Comparison of ENCODE assay signal across 13 cellular contexts in genomic region chr6:155524249-155524651, GRCh38.
DNase-seq lines count a peak whose midpoint lies in the region; ATAC-seq, FAIRE-seq and TF ChIP-seq lines count a peak whose summit lies in the region.
"Had no signal": no experiment of that assay in that cellular context is flagged by ENCODE, and none has a peak within 500 bp of the region (broad histone marks: within the 10 kb centered on the region; RNA-seq: fewer than 3 reads in every experiment).

No MANE protein-coding gene starts in this region.

- peak; percentile 28 for DNase-seq in activated CD8-positive, alpha-beta T cell treated with anti-CD3 and anti-CD28 coated beads for 36 hours
- no peak for DNase-seq in activated CD8-positive, alpha-beta T cell treated with anti-CD3 and anti-CD28 coated beads, Interleukin-2, amount 10 ng/mL, durations not matched to agents 7 days and 5 days
- DNase-seq in NOMO-1 (lab: John Stamatoyannopoulos, UW; ENCODE audit: unreplicated experiment in 2 of 2) = peak; percentile 50 to 64
- DNase-seq in bronchial epithelial cell (ENCODE audit: low read depth) = peak; percentile 87
- peak; percentile 62 for DNase-seq in skeletal muscle cell (ENCODE audit: low read depth)
- no peak for DNase-seq in hepatocyte (ENCODE audit: low spot score)
- DNase-seq in 8988T = no peak
- DNase-seq: activated naive CD8-positive, alpha-beta T cell treated with anti-CD3 and anti-CD28 coated beads, Interleukin-2, amount 10 ng/mL, durations not matched to agents 7 days and 5 days; NCI-H446 treated with DMSO at 0.1 percent for 48 hours; T-helper 2 cell had no signal

- no peaks in the 10 kb centered on the region for H3K36me3 ChIP-seq in bronchial epithelial cell (ENCODE audit: control insufficient read depth, insufficient read depth, low read length)
- H3K36me3 ChIP-seq in hepatocyte (replicated peaks; ENCODE audit: insufficient read depth, low read depth) = no peaks in the 10 kb centered on the region
- H3K36me3 ChIP-seq: neutrophil had no signal

- H4K20me1 ChIP-seq in hepatocyte (ENCODE audit: insufficient read depth, poor library complexity, severe bottlenecking) = no peaks in the 10 kb centered on the region

- H3K9me2 ChIP-seq in hepatocyte (replicated peaks; ENCODE audit: insufficient read depth) = no peaks in the 10 kb centered on the region

- peaks cover 36% of the 10 kb centered on the region for H3K4me1 Mint-ChIP-seq in activated CD8-positive, alpha-beta T cell treated with anti-CD3 and anti-CD28 coated beads for 36 hours (ENCODE audit: low read depth)
- H3K4me1 Mint-ChIP-seq in activated CD8-positive, alpha-beta T cell treated with anti-CD3 and anti-CD28 coated beads, Interleukin-2, amount 10 ng/mL, durations not matched to agents 7 days and 5 days (ENCODE audit: low read depth) = peaks cover 6% of the 10 kb centered on the region

- H3K4me3 Mint-ChIP-seq in activated CD8-positive, alpha-beta T cell treated with anti-CD3 and anti-CD28 coated beads for 36 hours = no peak overlapping the region
- H3K4me3 Mint-ChIP-seq in activated CD8-positive, alpha-beta T cell treated with anti-CD3 and anti-CD28 coated beads, Interleukin-2, amount 10 ng/mL, durations not matched to agents 7 days and 5 days = no peak overlapping the region
- H3K4me3 Mint-ChIP-seq: activated naive CD8-positive, alpha-beta T cell treated with anti-CD3 and anti-CD28 coated beads, Interleukin-2, amount 10 ng/mL, durations not matched to agents 7 days and 5 days had no signal

- H3K9me3 ChIP-seq in hepatocyte (ENCODE audit: low read depth) = no peaks in the 10 kb centered on the region
- H3K9me3 ChIP-seq: neutrophil had no signal

- whole genome bisulfite sequencing in hepatocyte (ENCODE audit: low lambda C conversion rate, missing lambda C conversion rate) = 96% methylated on average over 2 of the region's 2 CpGs

- H3K36me3 Mint-ChIP-seq in activated CD8-positive, alpha-beta T cell treated with anti-CD3 and anti-CD28 coated beads for 36 hours (ENCODE audit: low read depth) = no peaks in the 10 kb centered on the region
- no peaks in the 10 kb centered on the region for H3K36me3 Mint-ChIP-seq in activated CD8-positive, alpha-beta T cell treated with anti-CD3 and anti-CD28 coated beads, Interleukin-2, amount 10 ng/mL, durations not matched to agents 7 days and 5 days (ENCODE audit: low read depth)

- TF ChIP-seq CTCF in activated CD8-positive, alpha-beta T cell treated with anti-CD3 and anti-CD28 coated beads for 36 hours (IDR thresholded peaks at IDR 0.05) = no peak
- no peak for TF ChIP-seq CTCF in bronchial epithelial cell (IDR thresholded peaks at IDR 0.05; ENCODE audit: insufficient read depth, low read length, severe bottlenecking)
- TF ChIP-seq CTCF in hepatocyte (IDR thresholded peaks at IDR 0.05; ENCODE audit: poor library complexity) = no peak

- no peak overlapping the region for H2AFZ ChIP-seq in hepatocyte

- no peaks in the 10 kb centered on the region for H3K4me1 ChIP-seq in hepatocyte (ENCODE audit: insufficient read depth)

- no peaks in the 10 kb centered on the region for H3K27me3 Mint-ChIP-seq in activated CD8-positive, alpha-beta T cell treated with anti-CD3 and anti-CD28 coated beads for 36 hours
- H3K27me3 Mint-ChIP-seq in activated CD8-positive, alpha-beta T cell treated with anti-CD3 and anti-CD28 coated beads, Interleukin-2, amount 10 ng/mL, durations not matched to agents 7 days and 5 days (ENCODE audit: low read depth) = no peaks in the 10 kb centered on the region
- H3K27me3 Mint-ChIP-seq: activated naive CD8-positive, alpha-beta T cell treated with anti-CD3 and anti-CD28 coated beads, Interleukin-2, amount 10 ng/mL, durations not matched to agents 7 days and 5 days had no signal

- no peak overlapping the region for H3K4me3 ChIP-seq in bronchial epithelial cell (ENCODE audit: low read depth, low read length)
- no peak overlapping the region for H3K4me3 ChIP-seq in skeletal muscle cell (ENCODE audit: low read depth, low read length)
- no peak overlapping the region for H3K4me3 ChIP-seq in hepatocyte

- H3K4me2 ChIP-seq in hepatocyte = no peak overlapping the region

- CTCF ChIA-PET in activated CD8-positive, alpha-beta T cell treated with anti-CD3 and anti-CD28 coated beads for 36 hours (lab: Charles Lee) = interaction anchor here (1.1 to 1.2 kb wide), 2 partner anchors 11 to 117 kb away, joined by 3 read pairs; no protein-coding TSS in a partner anchor
- CTCF ChIA-PET in activated CD8-positive, alpha-beta T cell treated with anti-CD3 and anti-CD28 coated beads, Interleukin-2, amount 10 ng/mL, durations not matched to agents 7 days and 5 days (lab: Charles Lee) = interaction anchor here (1.7 kb wide), 1 partner anchor 195 kb away, joined by 4 read pairs; no protein-coding TSS in a partner anchor

- intact Hi-C loops in activated CD8-positive, alpha-beta T cell treated with anti-CD3 and anti-CD28 coated beads for 36 hours (cut with micrococcal nuclease) = loop anchor here (10.0 kb wide), 1 partner anchor 349 kb away; no protein-coding TSS in a partner anchor

- POLR2A ChIA-PET in activated CD8-positive, alpha-beta T cell treated with anti-CD3 and anti-CD28 coated beads for 36 hours (lab: Charles Lee) = interaction anchor here (1.0 to 1.4 kb wide), 2 partner anchors 9 to 92 kb away, joined by 3 to 4 read pairs; no protein-coding TSS in a partner anchor
- POLR2A ChIA-PET in activated CD8-positive, alpha-beta T cell treated with anti-CD3 and anti-CD28 coated beads, Interleukin-2, amount 10 ng/mL, durations not matched to agents 7 days and 5 days (lab: Charles Lee) = no interaction called here

- peak overlapping the region; percentile 72 for H3K27ac Mint-ChIP-seq in activated CD8-positive, alpha-beta T cell treated with anti-CD3 and anti-CD28 coated beads for 36 hours
- no peak overlapping the region for H3K27ac Mint-ChIP-seq in activated CD8-positive, alpha-beta T cell treated with anti-CD3 and anti-CD28 coated beads, Interleukin-2, amount 10 ng/mL, durations not matched to agents 7 days and 5 days
- H3K27ac Mint-ChIP-seq: activated naive CD8-positive, alpha-beta T cell treated with anti-CD3 and anti-CD28 coated beads, Interleukin-2, amount 10 ng/mL, durations not matched to agents 7 days and 5 days had no signal

- H3K79me2 ChIP-seq in hepatocyte = no peaks in the 10 kb centered on the region

- no peaks in the 10 kb centered on the region for H3K9me3 Mint-ChIP-seq in activated CD8-positive, alpha-beta T cell treated with anti-CD3 and anti-CD28 coated beads for 36 hours
- H3K9me3 Mint-ChIP-seq in activated CD8-positive, alpha-beta T cell treated with anti-CD3 and anti-CD28 coated beads, Interleukin-2, amount 10 ng/mL, durations not matched to agents 7 days and 5 days (ENCODE audit: insufficient read depth) = peaks cover 3% of the 10 kb centered on the region

- no peak overlapping the region for H3K27ac ChIP-seq in hepatocyte
- H3K27ac ChIP-seq: C4-2B, neutrophil had no signal

- H3K27me3 ChIP-seq in bronchial epithelial cell (ENCODE audit: control insufficient read depth, insufficient read depth, low read length) (no peaks in the 10 kb centered on the region), hepatocyte (no peaks in the 10 kb centered on the region)
- H3K27me3 ChIP-seq: neutrophil had no signal

- ATAC-seq in activated CD8-positive, alpha-beta T cell treated with anti-CD3 and anti-CD28 coated beads for 36 hours = peak; percentile 87
- ATAC-seq in activated CD8-positive, alpha-beta T cell treated with anti-CD3 and anti-CD28 coated beads, Interleukin-2, amount 10 ng/mL, durations not matched to agents 7 days and 5 days = no peak
- ATAC-seq in GM19351 (IDR thresholded peaks at IDR 0.05; ENCODE audit: unreplicated experiment) = no peak

- no peak for FAIRE-seq in bronchial epithelial cell (lab: Jason Lieb, UNC)

Comparison
In these comparisons a context has a peak if more than half of its experiments do, and no peak if none do; other contexts are left out.
1. DNase-seq: peak in activated CD8-positive, alpha-beta T cell treated with anti-CD3 and anti-CD28 coated beads for 36 hours (single experiment), NOMO-1 (2 of 2), bronchial epithelial cell (single experiment) and skeletal muscle cell (single experiment); none in activated CD8-positive, alpha-beta T cell treated with anti-CD3 and anti-CD28 coated beads, Interleukin-2, amount 10 ng/mL, durations not matched to agents 7 days and 5 days (single experiment), hepatocyte (single experiment) and 8988T (single experiment).